Comparison of ENCODE assay signal across 15 cellular contexts in the genomic region with DNA sequence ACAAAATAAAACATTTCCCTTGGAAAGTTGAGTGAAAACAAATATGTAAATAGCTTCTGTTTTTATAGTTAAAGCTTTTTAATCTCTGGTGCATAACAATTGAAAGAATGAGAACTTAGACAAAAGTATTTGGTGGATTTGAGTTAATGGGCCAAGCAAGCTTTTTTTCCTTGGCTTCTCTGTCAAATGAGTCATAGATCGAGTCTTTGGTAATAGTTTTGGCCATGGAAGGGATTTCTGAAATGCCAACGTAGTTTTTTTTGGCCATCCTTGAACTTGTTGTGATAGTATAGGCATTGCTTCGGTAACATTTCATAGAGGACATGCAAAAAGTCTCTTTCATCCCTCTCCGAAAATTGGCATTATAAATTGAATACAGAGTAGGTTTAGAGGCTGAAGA. TPM values are rescaled to one million over a fixed set of nuclear protein-coding genes. Genes with fewer than 3 reads are reported as not detected.
DNase-seq lines count a peak whose midpoint lies in the region; ATAC-seq and TF ChIP-seq lines count a peak whose summit lies in the region.
"Had no signal": no experiment of that assay in that cellular context is flagged by ENCODE, and none has a peak within 500 bp of the region (broad histone marks: within the 10 kb centered on the region; RNA-seq: fewer than 3 reads in every experiment).

No MANE protein-coding gene starts in this region.

- H3K4me1 Mint-ChIP-seq in chondrocyte (ENCODE audit: low read depth), result peaks cover 14% of the 10 kb centered on the region

- no peaks in the 10 kb centered on the region for H3K36me3 Mint-ChIP-seq in chondrocyte (ENCODE audit: low read depth)
- H3K36me3 Mint-ChIP-seq: naive thymus-derived CD8-positive, alpha-beta T cell; stimulated activated naive B cell treated with anti-CD40 and anti-IgM and Interleukin-4, amounts not matched to agents 10 μg/mL and 1 μg/mL and 100 μg/mL, for 72 hours had no signal

- ATAC-seq in HG03139 (IDR thresholded peaks at IDR 0.05; ENCODE audit: unreplicated experiment), result no peak
- ATAC-seq in HG02798 (IDR thresholded peaks at IDR 0.05; ENCODE audit: poor library complexity, unreplicated experiment), result no peak
- no peak for ATAC-seq in GM18867 (IDR thresholded peaks at IDR 0.05; ENCODE audit: unreplicated experiment)
- ATAC-seq: naive thymus-derived CD8-positive, alpha-beta T cell; stimulated activated naive B cell treated with anti-CD40 and anti-IgM and Interleukin-4, amounts not matched to agents 10 μg/mL and 1 μg/mL and 100 μg/mL, for 72 hours had no signal

- no peak for TF ChIP-seq CTCF in chondrocyte (IDR thresholded peaks at IDR 0.05)

- H3K9me3 Mint-ChIP-seq in chondrocyte (ENCODE audit: low read depth), result no peaks in the 10 kb centered on the region
- H3K9me3 Mint-ChIP-seq: CD4-positive, CD25-positive, alpha-beta regulatory T cell; naive thymus-derived CD8-positive, alpha-beta T cell; stimulated activated naive B cell treated with anti-CD40 and anti-IgM and Interleukin-4, amounts not matched to agents 10 μg/mL and 1 μg/mL and 100 μg/mL, for 72 hours had no signal

- no peak overlapping the region for H3K4me3 Mint-ChIP-seq in chondrocyte (ENCODE audit: unreplicated experiment)
- H3K4me3 Mint-ChIP-seq: CD4-positive, CD25-positive, alpha-beta regulatory T cell; naive thymus-derived CD8-positive, alpha-beta T cell; stimulated activated naive B cell treated with anti-CD40 and anti-IgM and Interleukin-4, amounts not matched to agents 10 μg/mL and 1 μg/mL and 100 μg/mL, for 72 hours had no signal

- peak overlapping the region; percentile 6 for H3K27ac Mint-ChIP-seq in chondrocyte (ENCODE audit: unreplicated experiment)
- H3K27ac Mint-ChIP-seq: CD4-positive, CD25-positive, alpha-beta regulatory T cell; naive thymus-derived CD8-positive, alpha-beta T cell; stimulated activated naive B cell treated with anti-CD40 and anti-IgM and Interleukin-4, amounts not matched to agents 10 μg/mL and 1 μg/mL and 100 μg/mL, for 72 hours had no signal

- H3K27me3 Mint-ChIP-seq in chondrocyte (ENCODE audit: low read depth), result no peaks in the 10 kb centered on the region
- H3K27me3 Mint-ChIP-seq: CD4-positive, CD25-positive, alpha-beta regulatory T cell; naive thymus-derived CD8-positive, alpha-beta T cell; stimulated activated naive B cell treated with anti-CD40 and anti-IgM and Interleukin-4, amounts not matched to agents 10 μg/mL and 1 μg/mL and 100 μg/mL, for 72 hours had no signal

- DNase-seq in COLO829 (ENCODE audit: low spot score), result peak; percentile 45
- peak; percentile 22 to 35 for DNase-seq in NCI-H446 (lab: John Stamatoyannopoulos, UW)
- DNase-seq in chondrocyte (ENCODE audit: low spot score), result no peak
- peak; percentile 22 for DNase-seq in non-pigmented ciliary epithelial cell (ENCODE audit: low read depth)
- DNase-seq in effector CD8-positive, alpha-beta T cell (lab: John Stamatoyannopoulos, UW), result no peak
- DNase-seq: activated CD4-positive, alpha-beta T cell treated with anti-CD3 and anti-CD28 coated beads, Interleukin-2, amount 50 U/mL, for 1 hour; activated gamma-delta T cell treated with Interleukin-2 at 50 U/mL for 16 hours; CD4-positive, CD25-positive, alpha-beta regulatory T cell; naive thymus-derived CD8-positive, alpha-beta T cell; NCI-H146; stimulated activated naive B cell treated with anti-CD40 and anti-IgM and Interleukin-4, amounts not matched to agents 10 μg/mL and 1 μg/mL and 100 μg/mL, for 72 hours; SW 1271 had no signal

RNA-seq across cellular contexts. Expression of gene GPR19, which starts 34.9 kb away (rescaled TPM):
- total RNA-seq in chondrocyte, result 0.60 TPM in 1 of 3 replicates, not detected in the others

RNA-seq across cellular contexts. Expression of gene CREBL2, which starts 49.4 kb away (rescaled TPM):
- total RNA-seq in chondrocyte, result 11.3 to 14.4 TPM (median 11.4 TPM) in 3 replicates

RNA-seq across cellular contexts. Expression of gene CDKN1B, which starts 56.1 kb away (rescaled TPM):
- total RNA-seq in chondrocyte, result 32.1 to 37.9 TPM (median 35.9 TPM) in 3 replicates

Comparison
In these comparisons a context has a peak if more than half of its experiments do, and no peak if none do; other contexts are left out.
1. DNase-seq: peak in COLO829 (single experiment), NCI-H446 (2 of 2) and non-pigmented ciliary epithelial cell (single experiment); none in chondrocyte (single experiment) and effector CD8-positive, alpha-beta T cell (single experiment).